11 cellular contexts compared by ENCODE assay signal in genomic region chr6:149342525-149342924, GRCh38. TPM values are rescaled to one million over a fixed set of nuclear protein-coding genes. Genes with fewer than 3 reads are reported as not detected.
DNase-seq lines count a peak whose midpoint lies in the region; ATAC-seq, FAIRE-seq and TF ChIP-seq lines count a peak whose summit lies in the region.
"Had no signal": no experiment of that assay in that cellular context is flagged by ENCODE, and none has a peak within 500 bp of the region (broad histone marks: within the 10 kb centered on the region; RNA-seq: fewer than 3 reads in every experiment).

No MANE protein-coding gene starts in this region.

- H2BK5ac ChIP-seq in neuronal stem cell (ENCODE audit: low read length) = no peak overlapping the region

- intact Hi-C loops in dorsolateral prefrontal cortex (cut with DNase I) = no loop called here

- no peak overlapping the region for H4K8ac ChIP-seq in neuronal stem cell (ENCODE audit: low read depth, low read length)

- no peak overlapping the region for H4K91ac ChIP-seq in neuronal stem cell (ENCODE audit: low read depth, low read length, poor library complexity)

- H3K9ac ChIP-seq in BLaER1 = no peak overlapping the region
- no peak overlapping the region for H3K9ac ChIP-seq in neuronal stem cell (ENCODE audit: low read depth, low read length, poor library complexity)

- no peak overlapping the region for H3K14ac ChIP-seq in neuronal stem cell (ENCODE audit: low read length)

- H3K27me3 ChIP-seq in BLaER1 (no peaks in the 10 kb centered on the region), neuronal stem cell (ENCODE audit: control insufficient read depth in 3 of 3, insufficient read depth in 3 of 3, low read depth in 1 of 3, low read length in 3 of 3) (no peaks in the 10 kb centered on the region), dorsolateral prefrontal cortex (no peaks in the 10 kb centered on the region)
- H3K27me3 ChIP-seq: SJSA1 had no signal

- no peak overlapping the region for H3K18ac ChIP-seq in neuronal stem cell (ENCODE audit: low read length)

- no peak overlapping the region for H3K23ac ChIP-seq in neuronal stem cell (ENCODE audit: low read depth, low read length, poor library complexity)

- peak; percentile 81 for ATAC-seq in GM18868 (IDR thresholded peaks at IDR 0.05; ENCODE audit: unreplicated experiment)
- peak; percentile 59 for ATAC-seq in HG02870 (IDR thresholded peaks at IDR 0.05; ENCODE audit: unreplicated experiment)

- H2AK5ac ChIP-seq in neuronal stem cell (ENCODE audit: low read depth, low read length) = no peak overlapping the region

- no CpG with 5 or more reads among the region's 1 CpG for WGBS in neuronal stem cell (ENCODE audit: extremely low coverage in 2 of 2, insufficient read length in 2 of 2, insufficient replicate concordance in 1 of 2), 2 donors

- peaks cover 3% of the 10 kb centered on the region for H3K79me1 ChIP-seq in neuronal stem cell (ENCODE audit: low read depth, low read length)

- H3K4ac ChIP-seq in neuronal stem cell (ENCODE audit: low read length) = no peak overlapping the region

- peaks cover 44% of the 10 kb centered on the region for H3K4me1 ChIP-seq in BLaER1
- no peaks in the 10 kb centered on the region for H3K4me1 ChIP-seq in neuronal stem cell (ENCODE audit: control insufficient read depth in 2 of 2, insufficient read depth in 1 of 2, low read depth in 1 of 2, low read length in 2 of 2)

- H3K9me3 ChIP-seq in BLaER1 (no peaks in the 10 kb centered on the region; the same call in 1 of the 2 replicates), neuronal stem cell (replicated peaks in 1 of 2; ENCODE audit: control insufficient read depth in 2 of 2, insufficient read depth in 1 of 2, low read depth in 1 of 2, low read length in 2 of 2) (no peaks in the 10 kb centered on the region)
- H3K9me3 ChIP-seq: SJSA1 had no signal

- H3K27ac ChIP-seq in BLaER1 (no peak overlapping the region), neuronal stem cell (replicated peaks; ENCODE audit: low read length) (no peak overlapping the region), dorsolateral prefrontal cortex (peak overlapping the region in 2 of 59 donors; percentile 23 to 25)
- H3K27ac ChIP-seq: SJSA1 had no signal

- DNase-seq in RPMI8226 (peak; percentile 37), neuronal stem cell (ENCODE audit: low spot score) (no peak), RCC 7860 (ENCODE audit: low spot score) (no peak), dorsolateral prefrontal cortex (no peak), hypothalamus (lab: John Stamatoyannopoulos, UW) (no peak)
- DNase-seq: aorta, foreskin fibroblast had no signal

- H3K4me3 ChIP-seq in BLaER1 (no peak overlapping the region), neuronal stem cell (ENCODE audit: low read length in 2 of 2) (no peak overlapping the region), dorsolateral prefrontal cortex (no peak overlapping the region)
- H3K4me3 ChIP-seq: SJSA1 had no signal

- H2BK15ac ChIP-seq in neuronal stem cell (ENCODE audit: low read length) = no peak overlapping the region

- no peak overlapping the region for H2BK12ac ChIP-seq in neuronal stem cell (ENCODE audit: low read length)

- peak overlapping the region; percentile 51 for H3K4me2 ChIP-seq in BLaER1
- no peak overlapping the region for H3K4me2 ChIP-seq in neuronal stem cell (ENCODE audit: insufficient read depth, low read length, poor library complexity, severe bottlenecking)

- H4K20me1 ChIP-seq in BLaER1 = peaks cover 97% of the 10 kb centered on the region

- no peak overlapping the region for H2BK120ac ChIP-seq in neuronal stem cell (ENCODE audit: low read depth, low read length)

- no peak overlapping the region for H2AFZ ChIP-seq in neuronal stem cell (ENCODE audit: low read length)

- H3K36me3 ChIP-seq in BLaER1 (peaks cover 38% of the 10 kb centered on the region), neuronal stem cell (replicated peaks in 1 of 2; ENCODE audit: control insufficient read depth in 2 of 2, insufficient read depth in 2 of 2, low read length in 2 of 2) (peaks cover 0 to 19% of the 10 kb centered on the region in 2 donors)

- FAIRE-seq in RCC 7860 (lab: Jason Lieb, UNC) = no peak

- no peak for TF ChIP-seq CTCF in dorsolateral prefrontal cortex (IDR thresholded peaks at IDR 0.05 in 54 of 56, conservative IDR thresholded peaks at IDR 0.05 in 2 of 56; ENCODE audit: low read depth in 1 of 56, partially characterized antibody in 56 of 56)

RNA-seq across cellular contexts. Expression of gene TAB2, which starts 25.0 kb away (rescaled TPM):
- 76.2 TPM for polyA plus RNA-seq in neuronal stem cell (2013, experiment 1 of 2)
- polyA plus RNA-seq in neuronal stem cell (2013, experiment 2 of 2) = 77.1 TPM
- 100 to 1,000 TPM in 7 of 120 experiments, 10 to 100 TPM in 113; 52.3 to 121 (median 75.3) TPM for total RNA-seq in dorsolateral prefrontal cortex

RNA-seq across cellular contexts. Expression of gene SUMO4, which starts 57.5 kb away (rescaled TPM):
- polyA plus RNA-seq in neuronal stem cell (2013, experiment 1 of 2) = 0.11 TPM
- 0.19 TPM for polyA plus RNA-seq in neuronal stem cell (2013, experiment 2 of 2)
- total RNA-seq in dorsolateral prefrontal cortex = 10 to 100 TPM in 6 of 120 experiments, 1 to 10 TPM in 114; 1.8 to 12.4 (median 6.3) TPM
